In the genomic region with DNA sequence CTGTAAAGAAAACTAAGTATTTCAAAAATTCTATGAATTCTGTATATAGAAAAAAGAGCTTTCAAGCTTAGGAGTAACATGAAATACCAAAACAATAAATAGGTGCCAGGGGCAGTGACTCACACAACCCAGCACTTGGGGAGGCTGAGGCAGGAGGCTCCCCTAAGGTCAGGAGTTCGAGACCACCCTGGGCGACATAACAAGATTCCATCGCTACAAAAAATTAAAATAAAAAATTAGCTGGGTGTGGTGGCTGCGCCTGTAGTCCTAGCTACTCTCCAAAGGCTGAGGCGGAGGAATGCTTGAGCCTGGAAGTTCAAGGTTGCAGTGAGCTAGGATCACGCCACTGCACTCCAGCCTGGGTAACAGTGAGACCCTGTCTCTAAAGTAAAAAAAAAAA, we compare ENCODE assay signal across 3 cellular contexts.
TF ChIP-seq lines count a peak whose summit lies in the region.

No MANE protein-coding gene starts in this region.

TF ChIP-seq in HEK293, 187 proteins besides CTCF, POLR2A, EP300 and RAD21:
- TF ChIP-seq, protein P1, sequence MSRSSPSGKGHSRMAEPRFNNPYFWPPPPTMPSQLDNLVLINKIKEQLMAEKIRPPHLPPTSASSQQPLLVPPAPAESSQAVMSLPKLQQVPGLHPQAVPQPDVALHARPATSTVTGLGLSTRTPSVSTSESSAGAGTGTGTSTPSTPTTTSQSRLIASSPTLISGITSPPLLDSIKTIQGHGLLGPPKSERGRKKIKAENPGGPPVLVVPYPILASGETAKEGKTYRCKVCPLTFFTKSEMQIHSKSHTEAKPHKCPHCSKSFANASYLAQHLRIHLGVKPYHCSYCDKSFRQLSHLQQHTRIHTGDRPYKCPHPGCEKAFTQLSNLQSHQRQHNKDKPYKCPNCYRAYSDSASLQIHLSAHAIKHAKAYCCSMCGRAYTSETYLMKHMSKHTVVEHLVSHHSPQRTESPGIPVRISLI (tag by site-specific recombination; IDR thresholded peaks at IDR 0.05) = 0 out of 2 replicates have a peak, but pooled peaks have one; percentile 36
- no peak for TF ChIP-seq ZNF560 (tag by site-specific recombination; IDR thresholded peaks at IDR 0.05; ENCODE audit: borderline replicate concordance)

TF ChIP-seq in K562, 482 proteins besides CTCF, POLR2A, EP300 and RAD21:
- TF ChIP-seq, protein P2, sequence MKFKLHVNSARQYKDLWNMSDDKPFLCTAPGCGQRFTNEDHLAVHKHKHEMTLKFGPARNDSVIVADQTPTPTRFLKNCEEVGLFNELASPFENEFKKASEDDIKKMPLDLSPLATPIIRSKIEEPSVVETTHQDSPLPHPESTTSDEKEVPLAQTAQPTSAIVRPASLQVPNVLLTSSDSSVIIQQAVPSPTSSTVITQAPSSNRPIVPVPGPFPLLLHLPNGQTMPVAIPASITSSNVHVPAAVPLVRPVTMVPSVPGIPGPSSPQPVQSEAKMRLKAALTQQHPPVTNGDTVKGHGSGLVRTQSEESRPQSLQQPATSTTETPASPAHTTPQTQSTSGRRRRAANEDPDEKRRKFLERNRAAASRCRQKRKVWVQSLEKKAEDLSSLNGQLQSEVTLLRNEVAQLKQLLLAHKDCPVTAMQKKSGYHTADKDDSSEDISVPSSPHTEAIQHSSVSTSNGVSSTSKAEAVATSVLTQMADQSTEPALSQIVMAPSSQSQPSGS (CRISPR knock-in tag; IDR thresholded peaks at IDR 0.05) = 0 out of 2 replicates have a peak, but pooled peaks have one; percentile 10
- TF ChIP-seq, protein P3, sequence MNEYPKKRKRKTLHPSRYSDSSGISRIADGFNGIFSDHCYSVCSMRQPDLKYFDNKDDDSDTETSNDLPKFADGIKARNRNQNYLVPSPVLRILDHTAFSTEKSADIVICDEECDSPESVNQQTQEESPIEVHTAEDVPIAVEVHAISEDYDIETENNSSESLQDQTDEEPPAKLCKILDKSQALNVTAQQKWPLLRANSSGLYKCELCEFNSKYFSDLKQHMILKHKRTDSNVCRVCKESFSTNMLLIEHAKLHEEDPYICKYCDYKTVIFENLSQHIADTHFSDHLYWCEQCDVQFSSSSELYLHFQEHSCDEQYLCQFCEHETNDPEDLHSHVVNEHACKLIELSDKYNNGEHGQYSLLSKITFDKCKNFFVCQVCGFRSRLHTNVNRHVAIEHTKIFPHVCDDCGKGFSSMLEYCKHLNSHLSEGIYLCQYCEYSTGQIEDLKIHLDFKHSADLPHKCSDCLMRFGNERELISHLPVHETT (CRISPR knock-in tag; conservative IDR thresholded peaks at IDR 0.05 in 1 of 2, IDR thresholded peaks at IDR 0.05 in 1 of 2) = peak; percentile 57 to 93; a peak in 3 of 4 replicates
- TF ChIP-seq NFE2L1 (tag; IDR thresholded peaks at IDR 0.05; ENCODE audit: borderline replicate concordance, low read depth) = no peak

TF ChIP-seq in SK-N-SH treated with all-trans-retinoic acid at 6 μM for 48 hours, 23 proteins besides CTCF, POLR2A, EP300 and RAD21:
- TF ChIP-seq GLIS3 (CRISPR knock-in tag; IDR thresholded peaks at IDR 0.05) (no peak), ZC3H10 (CRISPR knock-in tag; IDR thresholded peaks at IDR 0.05) (no peak), ARNTL (CRISPR knock-in tag; IDR thresholded peaks at IDR 0.05; ENCODE audit: borderline replicate concordance, low read depth) (no peak), ZFP30 (CRISPR knock-in tag; IDR thresholded peaks at IDR 0.05) (no peak), ZNF8 (CRISPR knock-in tag; IDR thresholded peaks at IDR 0.05) (no peak)
- TF ChIP-seq, protein P4, sequence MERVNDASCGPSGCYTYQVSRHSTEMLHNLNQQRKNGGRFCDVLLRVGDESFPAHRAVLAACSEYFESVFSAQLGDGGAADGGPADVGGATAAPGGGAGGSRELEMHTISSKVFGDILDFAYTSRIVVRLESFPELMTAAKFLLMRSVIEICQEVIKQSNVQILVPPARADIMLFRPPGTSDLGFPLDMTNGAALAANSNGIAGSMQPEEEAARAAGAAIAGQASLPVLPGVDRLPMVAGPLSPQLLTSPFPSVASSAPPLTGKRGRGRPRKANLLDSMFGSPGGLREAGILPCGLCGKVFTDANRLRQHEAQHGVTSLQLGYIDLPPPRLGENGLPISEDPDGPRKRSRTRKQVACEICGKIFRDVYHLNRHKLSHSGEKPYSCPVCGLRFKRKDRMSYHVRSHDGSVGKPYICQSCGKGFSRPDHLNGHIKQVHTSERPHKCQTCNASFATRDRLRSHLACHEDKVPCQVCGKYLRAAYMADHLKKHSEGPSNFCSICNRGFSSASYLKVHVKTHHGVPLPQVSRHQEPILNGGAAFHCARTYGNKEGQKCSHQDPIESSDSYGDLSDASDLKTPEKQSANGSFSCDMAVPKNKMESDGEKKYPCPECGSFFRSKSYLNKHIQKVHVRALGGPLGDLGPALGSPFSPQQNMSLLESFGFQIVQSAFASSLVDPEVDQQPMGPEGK (CRISPR knock-in tag; IDR thresholded peaks at IDR 0.05; ENCODE audit: borderline replicate concordance) = no peak
- TF ChIP-seq, protein P5, sequence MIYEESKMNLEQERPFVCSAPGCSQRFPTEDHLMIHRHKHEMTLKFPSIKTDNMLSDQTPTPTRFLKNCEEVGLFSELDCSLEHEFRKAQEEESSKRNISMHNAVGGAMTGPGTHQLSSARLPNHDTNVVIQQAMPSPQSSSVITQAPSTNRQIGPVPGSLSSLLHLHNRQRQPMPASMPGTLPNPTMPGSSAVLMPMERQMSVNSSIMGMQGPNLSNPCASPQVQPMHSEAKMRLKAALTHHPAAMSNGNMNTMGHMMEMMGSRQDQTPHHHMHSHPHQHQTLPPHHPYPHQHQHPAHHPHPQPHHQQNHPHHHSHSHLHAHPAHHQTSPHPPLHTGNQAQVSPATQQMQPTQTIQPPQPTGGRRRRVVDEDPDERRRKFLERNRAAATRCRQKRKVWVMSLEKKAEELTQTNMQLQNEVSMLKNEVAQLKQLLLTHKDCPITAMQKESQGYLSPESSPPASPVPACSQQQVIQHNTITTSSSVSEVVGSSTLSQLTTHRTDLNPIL (CRISPR knock-in tag; IDR thresholded peaks at IDR 0.05; ENCODE audit: low read depth) = no peak
TF ChIP-seq in SK-N-SH treated with all-trans-retinoic acid at 6 μM for 48 hours: peak in this region for 0.
